23 cellular contexts compared by ENCODE assay signal in the genomic region with DNA sequence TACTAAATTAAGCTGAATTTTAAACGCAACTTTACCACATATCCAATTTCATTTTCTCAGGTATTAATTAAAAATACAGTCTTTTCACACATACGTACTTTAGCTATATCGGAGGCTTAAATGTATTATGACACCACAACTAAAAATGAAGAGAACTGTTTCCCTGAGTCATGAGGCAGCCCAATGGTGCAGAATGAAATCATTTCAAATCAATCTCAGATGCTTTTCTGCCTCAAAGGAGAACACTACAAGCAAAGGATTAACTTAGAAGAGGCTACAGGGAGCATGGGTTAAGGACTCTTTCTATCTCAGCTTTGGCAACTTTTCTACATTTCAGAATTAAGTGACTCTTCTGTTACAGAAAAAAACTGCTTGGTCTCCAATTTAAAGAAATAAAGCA.
"Had no signal": no experiment of that assay in that cellular context is flagged by ENCODE, and none has a peak within 500 bp of the region (broad histone marks: within the 10 kb centered on the region; RNA-seq: fewer than 3 reads in every experiment).

No MANE protein-coding gene starts in this region.

- ATAC-seq: activated naive CD8-positive, alpha-beta T cell treated with anti-CD3 and anti-CD28 coated beads, Interleukin-2, amount 50 U/mL, for 24 hours; activated T-cell treated with anti-CD3 and anti-CD28 coated beads, Interleukin-2, amount 50 U/mL, for 4 hours; esophagus mucosa; gastrocnemius medialis; left ventricle myocardium superior; mucosa of descending colon; right cardiac atrium; stimulated activated naive CD8-positive, alpha-beta T cell treated with anti-CD3 and anti-CD28 coated beads, Interleukin-15, amount 100 ng/mL, for 72 hours had no signal

- H3K4me3 ChIP-seq: breast epithelium, gastrocnemius medialis, mucosa of descending colon, suprapubic skin, transverse colon, vagina had no signal

- H3K36me3 ChIP-seq: breast epithelium, gastrocnemius medialis, suprapubic skin, transverse colon, vagina had no signal

- H3K27me3 ChIP-seq: breast epithelium, gastrocnemius medialis, suprapubic skin, transverse colon, vagina had no signal

- H3K9me3 ChIP-seq: breast epithelium, gastrocnemius medialis, suprapubic skin, transverse colon, vagina had no signal

- H3K4me1 ChIP-seq: breast epithelium, gastrocnemius medialis, suprapubic skin, transverse colon, vagina had no signal

- DNase-seq: activated CD4-positive, alpha-beta T cell treated with anti-CD3 and anti-CD28 coated beads, Interleukin-2, amount 50 U/mL, for 1 hour; activated CD4-positive, CD25-positive, alpha-beta regulatory T cell treated with anti-CD3 and anti-CD28 coated beads, Interleukin-2, amount 50 U/mL, for 72 hours; activated CD8-positive, alpha-beta memory T cell treated with anti-CD3 and anti-CD28 coated beads, Interleukin-2, amount 50 U/mL, for 4 hours; activated naive CD4-positive, alpha-beta T cell treated with anti-CD3 and anti-CD28 coated beads, Interleukin-2, amount 10 ng/mL, durations not matched to agents 7 days and 5 days; activated naive CD8-positive, alpha-beta T cell treated with anti-CD3 and anti-CD28 coated beads, Interleukin-2, amount 50 U/mL, for 24 hours; activated T-cell treated with anti-CD3 and anti-CD28 coated beads, Interleukin-2, amount 50 U/mL, for 4 hours; aorta; effector CD8-positive, alpha-beta T cell; gastrocnemius medialis; head of caudate nucleus; immature natural killer cell; left ventricle myocardium superior; mucosa of descending colon; naive B cell; right cardiac atrium; small intestine; stimulated activated CD4-positive, alpha-beta T cell treated with anti-CD3 and anti-CD28 coated beads, Interleukin-4, amount 100 ng/mL, for 1 hour; stimulated activated naive CD8-positive, alpha-beta T cell treated with anti-CD3 and anti-CD28 coated beads, Interleukin-15, amount 100 ng/mL, for 72 hours; transverse colon had no signal

- H3K27ac ChIP-seq: breast epithelium, gastrocnemius medialis, suprapubic skin, transverse colon, vagina had no signal
